1 cellular context compared by ENCODE assay signal in the genomic region with DNA sequence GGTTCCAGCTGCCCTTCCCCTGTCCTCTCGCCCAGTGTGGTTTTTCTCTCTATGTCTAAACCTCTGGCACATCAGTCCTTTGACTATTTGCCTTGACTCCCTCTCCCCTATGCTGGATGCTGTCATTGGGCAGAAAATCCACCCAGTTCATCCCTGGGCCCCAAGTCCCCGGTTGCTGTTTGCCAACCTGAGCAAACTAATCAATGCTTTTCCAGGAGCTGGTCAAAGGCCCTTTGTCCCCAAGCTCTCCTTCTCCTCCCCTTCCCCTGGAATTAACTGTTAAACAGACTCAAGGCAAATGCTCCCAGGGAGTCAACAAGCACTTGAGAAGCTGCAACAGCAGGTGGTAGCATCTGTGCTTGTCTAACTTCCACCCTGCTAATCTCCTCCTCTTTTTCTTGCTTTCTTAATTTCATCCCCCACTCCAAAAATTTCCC.
TF ChIP-seq lines count a peak whose summit lies in the region.

No MANE protein-coding gene starts in this region.

TF ChIP-seq in HepG2, 621 proteins besides CTCF, POLR2A, EP300 and RAD21 (continued from another document and continues in another):
- no peak for TF ChIP-seq ZNF318 (CRISPR knock-in tag; IDR thresholded peaks at IDR 0.05)
- TF ChIP-seq, protein P1, sequence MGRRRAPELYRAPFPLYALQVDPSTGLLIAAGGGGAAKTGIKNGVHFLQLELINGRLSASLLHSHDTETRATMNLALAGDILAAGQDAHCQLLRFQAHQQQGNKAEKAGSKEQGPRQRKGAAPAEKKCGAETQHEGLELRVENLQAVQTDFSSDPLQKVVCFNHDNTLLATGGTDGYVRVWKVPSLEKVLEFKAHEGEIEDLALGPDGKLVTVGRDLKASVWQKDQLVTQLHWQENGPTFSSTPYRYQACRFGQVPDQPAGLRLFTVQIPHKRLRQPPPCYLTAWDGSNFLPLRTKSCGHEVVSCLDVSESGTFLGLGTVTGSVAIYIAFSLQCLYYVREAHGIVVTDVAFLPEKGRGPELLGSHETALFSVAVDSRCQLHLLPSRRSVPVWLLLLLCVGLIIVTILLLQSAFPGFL (CRISPR knock-in tag; IDR thresholded peaks at IDR 0.05), result no peak
- TF ChIP-seq, protein P2, sequence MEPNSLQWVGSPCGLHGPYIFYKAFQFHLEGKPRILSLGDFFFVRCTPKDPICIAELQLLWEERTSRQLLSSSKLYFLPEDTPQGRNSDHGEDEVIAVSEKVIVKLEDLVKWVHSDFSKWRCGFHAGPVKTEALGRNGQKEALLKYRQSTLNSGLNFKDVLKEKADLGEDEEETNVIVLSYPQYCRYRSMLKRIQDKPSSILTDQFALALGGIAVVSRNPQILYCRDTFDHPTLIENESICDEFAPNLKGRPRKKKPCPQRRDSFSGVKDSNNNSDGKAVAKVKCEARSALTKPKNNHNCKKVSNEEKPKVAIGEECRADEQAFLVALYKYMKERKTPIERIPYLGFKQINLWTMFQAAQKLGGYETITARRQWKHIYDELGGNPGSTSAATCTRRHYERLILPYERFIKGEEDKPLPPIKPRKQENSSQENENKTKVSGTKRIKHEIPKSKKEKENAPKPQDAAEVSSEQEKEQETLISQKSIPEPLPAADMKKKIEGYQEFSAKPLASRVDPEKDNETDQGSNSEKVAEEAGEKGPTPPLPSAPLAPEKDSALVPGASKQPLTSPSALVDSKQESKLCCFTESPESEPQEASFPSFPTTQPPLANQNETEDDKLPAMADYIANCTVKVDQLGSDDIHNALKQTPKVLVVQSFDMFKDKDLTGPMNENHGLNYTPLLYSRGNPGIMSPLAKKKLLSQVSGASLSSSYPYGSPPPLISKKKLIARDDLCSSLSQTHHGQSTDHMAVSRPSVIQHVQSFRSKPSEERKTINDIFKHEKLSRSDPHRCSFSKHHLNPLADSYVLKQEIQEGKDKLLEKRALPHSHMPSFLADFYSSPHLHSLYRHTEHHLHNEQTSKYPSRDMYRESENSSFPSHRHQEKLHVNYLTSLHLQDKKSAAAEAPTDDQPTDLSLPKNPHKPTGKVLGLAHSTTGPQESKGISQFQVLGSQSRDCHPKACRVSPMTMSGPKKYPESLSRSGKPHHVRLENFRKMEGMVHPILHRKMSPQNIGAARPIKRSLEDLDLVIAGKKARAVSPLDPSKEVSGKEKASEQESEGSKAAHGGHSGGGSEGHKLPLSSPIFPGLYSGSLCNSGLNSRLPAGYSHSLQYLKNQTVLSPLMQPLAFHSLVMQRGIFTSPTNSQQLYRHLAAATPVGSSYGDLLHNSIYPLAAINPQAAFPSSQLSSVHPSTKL (CRISPR knock-in tag; IDR thresholded peaks at IDR 0.05), result peak; percentile 70
- TF ChIP-seq, protein P3, sequence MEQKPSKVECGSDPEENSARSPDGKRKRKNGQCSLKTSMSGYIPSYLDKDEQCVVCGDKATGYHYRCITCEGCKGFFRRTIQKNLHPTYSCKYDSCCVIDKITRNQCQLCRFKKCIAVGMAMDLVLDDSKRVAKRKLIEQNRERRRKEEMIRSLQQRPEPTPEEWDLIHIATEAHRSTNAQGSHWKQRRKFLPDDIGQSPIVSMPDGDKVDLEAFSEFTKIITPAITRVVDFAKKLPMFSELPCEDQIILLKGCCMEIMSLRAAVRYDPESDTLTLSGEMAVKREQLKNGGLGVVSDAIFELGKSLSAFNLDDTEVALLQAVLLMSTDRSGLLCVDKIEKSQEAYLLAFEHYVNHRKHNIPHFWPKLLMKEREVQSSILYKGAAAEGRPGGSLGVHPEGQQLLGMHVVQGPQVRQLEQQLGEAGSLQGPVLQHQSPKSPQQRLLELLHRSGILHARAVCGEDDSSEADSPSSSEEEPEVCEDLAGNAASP (CRISPR knock-in tag; IDR thresholded peaks at IDR 0.05; ENCODE audit: borderline replicate concordance), result peak; percentile 57; the same call in 1 of the 2 replicates
- no peak for TF ChIP-seq TOE1 (CRISPR knock-in tag; IDR thresholded peaks at IDR 0.05)
- TF ChIP-seq POLR2AphosphoS2 (IDR thresholded peaks at IDR 0.05; ENCODE audit: low read depth, low read length), result no peak
- no peak for TF ChIP-seq CHD2 (IDR thresholded peaks at IDR 0.05; ENCODE audit: low read depth, low read length)
- TF ChIP-seq, protein P4, sequence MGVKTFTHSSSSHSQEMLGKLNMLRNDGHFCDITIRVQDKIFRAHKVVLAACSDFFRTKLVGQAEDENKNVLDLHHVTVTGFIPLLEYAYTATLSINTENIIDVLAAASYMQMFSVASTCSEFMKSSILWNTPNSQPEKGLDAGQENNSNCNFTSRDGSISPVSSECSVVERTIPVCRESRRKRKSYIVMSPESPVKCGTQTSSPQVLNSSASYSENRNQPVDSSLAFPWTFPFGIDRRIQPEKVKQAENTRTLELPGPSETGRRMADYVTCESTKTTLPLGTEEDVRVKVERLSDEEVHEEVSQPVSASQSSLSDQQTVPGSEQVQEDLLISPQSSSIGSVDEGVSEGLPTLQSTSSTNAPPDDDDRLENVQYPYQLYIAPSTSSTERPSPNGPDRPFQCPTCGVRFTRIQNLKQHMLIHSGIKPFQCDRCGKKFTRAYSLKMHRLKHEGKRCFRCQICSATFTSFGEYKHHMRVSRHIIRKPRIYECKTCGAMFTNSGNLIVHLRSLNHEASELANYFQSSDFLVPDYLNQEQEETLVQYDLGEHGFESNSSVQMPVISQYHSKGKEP (CRISPR knock-in tag; IDR thresholded peaks at IDR 0.05), result no peak
- no peak for TF ChIP-seq ZNF530 (CRISPR knock-in tag; IDR thresholded peaks at IDR 0.05; ENCODE audit: low read depth)
- no peak for TF ChIP-seq MAFG (CRISPR knock-in tag; IDR thresholded peaks at IDR 0.05)
- no peak for TF ChIP-seq ZSCAN5A (CRISPR knock-in tag; IDR thresholded peaks at IDR 0.05; ENCODE audit: borderline replicate concordance)
- TF ChIP-seq, protein P5, sequence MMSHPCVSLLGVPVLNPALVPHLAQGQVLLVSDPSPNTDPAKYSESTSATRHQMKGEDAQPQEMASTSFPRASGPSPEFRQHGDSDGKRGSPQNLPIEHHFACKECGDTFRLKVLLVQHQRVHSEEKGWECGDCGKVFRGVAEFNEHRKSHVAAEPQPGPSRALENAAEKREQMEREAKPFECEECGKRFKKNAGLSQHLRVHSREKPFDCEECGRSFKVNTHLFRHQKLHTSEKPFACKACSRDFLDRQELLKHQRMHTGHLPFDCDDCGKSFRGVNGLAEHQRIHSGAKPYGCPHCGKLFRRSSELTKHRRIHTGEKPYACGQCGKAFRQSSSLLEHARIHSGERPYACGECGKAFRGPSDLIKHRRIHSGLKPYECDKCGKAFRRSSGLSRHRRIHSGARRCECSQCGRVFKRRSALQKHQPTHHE (CRISPR knock-in tag; IDR thresholded peaks at IDR 0.05; ENCODE audit: borderline replicate concordance), result no peak
- no peak for TF ChIP-seq ZNF737 (CRISPR knock-in tag; IDR thresholded peaks at IDR 0.05; ENCODE audit: borderline replicate concordance)
- TF ChIP-seq, protein P6, sequence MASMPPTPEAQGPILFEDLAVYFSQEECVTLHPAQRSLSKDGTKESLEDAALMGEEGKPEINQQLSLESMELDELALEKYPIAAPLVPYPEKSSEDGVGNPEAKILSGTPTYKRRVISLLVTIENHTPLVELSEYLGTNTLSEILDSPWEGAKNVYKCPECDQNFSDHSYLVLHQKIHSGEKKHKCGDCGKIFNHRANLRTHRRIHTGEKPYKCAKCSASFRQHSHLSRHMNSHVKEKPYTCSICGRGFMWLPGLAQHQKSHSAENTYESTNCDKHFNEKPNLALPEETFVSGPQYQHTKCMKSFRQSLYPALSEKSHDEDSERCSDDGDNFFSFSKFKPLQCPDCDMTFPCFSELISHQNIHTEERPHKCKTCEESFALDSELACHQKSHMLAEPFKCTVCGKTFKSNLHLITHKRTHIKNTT (CRISPR knock-in tag; IDR thresholded peaks at IDR 0.05), result no peak
- TF ChIP-seq MATR3 (CRISPR knock-in tag; IDR thresholded peaks at IDR 0.05), result no peak
- TF ChIP-seq ZNF792 (CRISPR knock-in tag; IDR thresholded peaks at IDR 0.05), result no peak
- no peak for TF ChIP-seq RAD51 (IDR thresholded peaks at IDR 0.05; ENCODE audit: borderline replicate concordance)
- no peak for TF ChIP-seq ZNF101 (CRISPR knock-in tag; IDR thresholded peaks at IDR 0.05; ENCODE audit: borderline replicate concordance, low read depth)
- no peak for TF ChIP-seq FOSL2 (CRISPR knock-in tag; IDR thresholded peaks at IDR 0.05)
- TF ChIP-seq, protein P7, sequence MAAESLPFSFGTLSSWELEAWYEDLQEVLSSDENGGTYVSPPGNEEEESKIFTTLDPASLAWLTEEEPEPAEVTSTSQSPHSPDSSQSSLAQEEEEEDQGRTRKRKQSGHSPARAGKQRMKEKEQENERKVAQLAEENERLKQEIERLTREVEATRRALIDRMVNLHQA (CRISPR knock-in tag; IDR thresholded peaks at IDR 0.05), result no peak
- TF ChIP-seq RCOR2 (CRISPR knock-in tag; IDR thresholded peaks at IDR 0.05), result 0 out of 2 replicates have a peak, but pooled peaks have one; percentile 31
- TF ChIP-seq FOXA1 (IDR thresholded peaks at IDR 0.05), result no peak
- TF ChIP-seq FOXA1 (CRISPR knock-in tag; IDR thresholded peaks at IDR 0.05), result peak; percentile 29; the same call in 1 of the 2 replicates
- TF ChIP-seq SP140L (CRISPR knock-in tag; IDR thresholded peaks at IDR 0.05; ENCODE audit: borderline replicate concordance), result no peak
- peak; percentile 46 for TF ChIP-seq YY1 (IDR thresholded peaks at IDR 0.05; ENCODE audit: insufficient read depth, insufficient replicate concordance, low read depth, low read length)
- no peak for TF ChIP-seq ZNF615 (CRISPR knock-in tag; IDR thresholded peaks at IDR 0.05; ENCODE audit: borderline replicate concordance)
- no peak for TF ChIP-seq DNMT3B (CRISPR knock-in tag; conservative IDR thresholded peaks at IDR 0.05)
- TF ChIP-seq MYNN (CRISPR knock-in tag; IDR thresholded peaks at IDR 0.05; ENCODE audit: low read depth), result no peak
- TF ChIP-seq ZFX (CRISPR knock-in tag; IDR thresholded peaks at IDR 0.05; ENCODE audit: low read depth), result 0 out of 2 replicates have a peak, but pooled peaks have one; percentile 30
- TF ChIP-seq ZKSCAN8 (CRISPR knock-in tag; IDR thresholded peaks at IDR 0.05; ENCODE audit: borderline replicate concordance), result no peak
- TF ChIP-seq KMT2B (CRISPR knock-in tag; IDR thresholded peaks at IDR 0.05), result no peak
